In the genomic region with DNA sequence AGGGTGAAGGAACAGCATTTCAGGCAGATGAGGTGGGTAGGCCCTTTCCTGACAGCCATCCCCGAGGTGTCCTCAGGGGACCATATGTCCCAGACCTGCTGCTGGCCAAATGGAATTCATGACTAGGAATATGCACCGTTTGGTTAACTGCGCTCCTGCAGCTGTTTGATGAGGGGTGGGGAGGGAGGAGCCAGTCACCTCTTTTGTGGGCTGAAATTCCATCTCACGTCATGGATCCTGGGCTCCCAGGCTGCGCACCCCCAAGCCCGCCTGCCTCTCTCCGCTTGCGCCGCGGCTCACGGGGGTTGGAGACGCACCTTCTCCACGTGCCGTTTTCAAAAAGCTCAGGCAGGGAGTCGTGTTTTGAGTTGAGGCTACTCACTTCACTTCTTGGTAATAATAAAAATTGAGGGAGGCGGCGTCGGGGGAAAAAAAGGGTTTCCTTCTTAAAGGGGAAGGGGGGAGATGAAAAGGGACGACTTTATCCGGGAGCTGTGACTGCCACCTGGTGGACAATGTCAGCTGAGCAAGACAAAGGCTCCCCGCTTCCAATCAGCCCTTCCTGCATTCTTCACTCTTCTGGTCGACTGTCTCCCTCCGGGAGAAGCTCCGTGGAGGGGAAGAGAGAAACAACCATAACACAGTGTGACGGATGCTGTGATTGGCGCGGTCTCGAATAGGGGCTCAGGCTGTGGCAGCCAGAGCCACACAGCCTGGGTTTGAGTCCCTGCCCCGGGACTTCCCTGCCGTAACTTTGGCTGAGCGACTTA, we compare ENCODE assay signal across 1 cellular context.
TF ChIP-seq lines count a peak whose summit lies in the region.

No MANE protein-coding gene starts in this region.

TF ChIP-seq in IMR-90, 13 proteins besides CTCF, POLR2A, EP300 and RAD21:
- no peak for TF ChIP-seq FOS (IDR thresholded peaks at IDR 0.05; ENCODE audit: low read depth, low read length)
- TF ChIP-seq NFE2L2 (IDR thresholded peaks at IDR 0.05; ENCODE audit: low read depth, low read length): no peak
- TF ChIP-seq MXI1 (IDR thresholded peaks at IDR 0.05; ENCODE audit: borderline replicate concordance, low read depth, low read length): no peak
- TF ChIP-seq CHD1 (IDR thresholded peaks at IDR 0.05; ENCODE audit: low read depth, low read length): no peak; the same call in 1 of the 2 replicates
- peak; percentile 98 for TF ChIP-seq SMC3 (IDR thresholded peaks at IDR 0.05; ENCODE audit: low read depth, low read length)
- no peak for TF ChIP-seq MAFK (IDR thresholded peaks at IDR 0.05; ENCODE audit: low read depth, low read length)
- no peak for TF ChIP-seq RFX5 (IDR thresholded peaks at IDR 0.05; ENCODE audit: low read depth, low read length)
- TF ChIP-seq, protein P1, sequence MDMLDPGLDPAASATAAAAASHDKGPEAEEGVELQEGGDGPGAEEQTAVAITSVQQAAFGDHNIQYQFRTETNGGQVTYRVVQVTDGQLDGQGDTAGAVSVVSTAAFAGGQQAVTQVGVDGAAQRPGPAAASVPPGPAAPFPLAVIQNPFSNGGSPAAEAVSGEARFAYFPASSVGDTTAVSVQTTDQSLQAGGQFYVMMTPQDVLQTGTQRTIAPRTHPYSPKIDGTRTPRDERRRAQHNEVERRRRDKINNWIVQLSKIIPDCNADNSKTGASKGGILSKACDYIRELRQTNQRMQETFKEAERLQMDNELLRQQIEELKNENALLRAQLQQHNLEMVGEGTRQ (IDR thresholded peaks at IDR 0.05; ENCODE audit: low read depth, low read length): no peak
- TF ChIP-seq BHLHE40 (IDR thresholded peaks at IDR 0.05; ENCODE audit: low read depth, low read length): no peak
- TF ChIP-seq MAZ (IDR thresholded peaks at IDR 0.05; ENCODE audit: borderline replicate concordance, low read depth, low read length): peak; percentile 42
